ENCODE assay signal across 11 cellular contexts in the genomic region with DNA sequence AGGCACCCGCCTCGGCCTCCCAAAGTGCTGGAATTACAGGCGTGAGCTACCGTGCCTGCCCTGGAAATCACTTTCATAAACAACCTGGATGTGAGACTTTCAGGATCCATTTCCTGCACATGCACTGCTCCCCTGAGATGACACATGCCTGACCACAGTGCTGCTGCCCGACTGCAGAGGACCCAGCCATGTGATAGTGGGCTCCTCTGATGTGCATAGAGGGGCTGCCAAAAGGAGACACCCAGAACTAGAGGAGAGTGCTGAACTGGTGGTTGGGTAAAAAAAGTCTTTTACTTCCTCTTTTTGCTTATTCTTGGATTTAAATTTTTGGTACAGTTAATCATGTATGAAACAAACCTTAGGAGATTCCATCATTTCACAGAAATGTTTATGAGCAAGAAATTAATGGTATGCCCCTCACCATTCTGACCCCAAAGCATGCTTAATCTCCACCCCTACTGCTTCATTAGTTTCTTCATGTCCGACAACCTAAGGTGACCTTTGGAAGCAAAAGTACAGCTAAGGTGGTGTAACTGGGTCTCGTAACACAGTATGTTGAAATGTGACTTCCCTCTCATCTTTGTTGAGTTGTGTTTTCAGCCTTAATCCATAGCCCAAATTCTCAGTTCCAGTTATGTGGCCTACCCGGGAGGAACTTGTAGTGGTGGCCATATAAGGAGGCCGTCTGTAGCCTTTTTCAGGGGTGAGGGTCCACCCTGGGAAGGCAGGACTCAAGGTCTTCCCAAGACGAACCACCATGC.
DNase-seq lines count a peak whose midpoint lies in the region; ATAC-seq and TF ChIP-seq lines count a peak whose summit lies in the region.
"Had no signal": no experiment of that assay in that cellular context is flagged by ENCODE, and none has a peak within 500 bp of the region (broad histone marks: within the 10 kb centered on the region; RNA-seq: fewer than 3 reads in every experiment).

No MANE protein-coding gene starts in this region.

- no peak overlapping the region for H3K4me2 ChIP-seq in mammary epithelial cell (ENCODE audit: insufficient read depth, low read depth, low read length)

- H3K4me3 ChIP-seq in esophagus (ENCODE audit: low read depth in 1 of 2, low read length in 2 of 2), result no peak overlapping the region
- H3K4me3 ChIP-seq in rectal smooth muscle tissue (ENCODE audit: low read length), result no peak overlapping the region
- no peak overlapping the region for H3K4me3 ChIP-seq in mammary epithelial cell (replicated peaks in 1 of 3; ENCODE audit: insufficient read depth in 1 of 3, low read depth in 2 of 3, low read length in 3 of 3)
- H3K4me3 ChIP-seq: heart right ventricle had no signal

- intact Hi-C loops in mammary epithelial cell (cut with micrococcal nuclease), result no loop called here

- no peak overlapping the region for H3K9ac ChIP-seq in rectal smooth muscle tissue (ENCODE audit: low read length)
- no peak overlapping the region for H3K9ac ChIP-seq in mammary epithelial cell (ENCODE audit: insufficient read depth, low read length)

- no peak overlapping the region for H2AFZ ChIP-seq in mammary epithelial cell (ENCODE audit: low read depth, low read length)

- H3K27ac ChIP-seq in esophagus (ENCODE audit: low read depth in 2 of 2, low read length in 1 of 2) (peak overlapping the region; percentile 22 to 62), rectal smooth muscle tissue (ENCODE audit: low read depth, low read length) (peak overlapping the region; percentile 75), mammary epithelial cell (ENCODE audit: insufficient read depth, low read depth, low read length) (no peak overlapping the region)

- CTCF ChIA-PET in mammary epithelial cell (lab: Charles Lee; ENCODE audit: low non-redundant PET), result no interaction called here

- DNase-seq in GM13976 (ENCODE audit: low spot score) (peak; percentile 46), OCI-M1 (lab: John Stamatoyannopoulos, UW) (peak; percentile 44), OCI-M2 (lab: John Stamatoyannopoulos, UW; ENCODE audit: unreplicated experiment) (no peak), mammary epithelial cell (no peak)
- DNase-seq in stimulated activated CD4-positive, alpha-beta T cell treated with anti-CD3 and anti-CD28 coated beads, Interleukin-15, amount 100 ng/mL, for 24 hours, result no peak
- DNase-seq: activated CD4-positive, alpha-beta T cell treated with anti-CD3 and anti-CD28 coated beads, Interleukin-2, amount 10 ng/mL, durations not matched to agents 7 days and 5 days; DND-41; heart right ventricle had no signal

- ATAC-seq in HG03378 (IDR thresholded peaks at IDR 0.05; ENCODE audit: unreplicated experiment), result no peak

- H3K36me3 ChIP-seq in esophagus (ENCODE audit: control insufficient read depth in 2 of 2, insufficient read depth in 2 of 2, low read length in 1 of 2), result peaks cover 4 to 12% of the 10 kb centered on the region in 2 donors
- H3K36me3 ChIP-seq in rectal smooth muscle tissue (ENCODE audit: control insufficient read depth, insufficient read depth, low read length), result peaks cover 3% of the 10 kb centered on the region
- no peaks in the 10 kb centered on the region for H3K36me3 ChIP-seq in mammary epithelial cell (ENCODE audit: insufficient read depth, low read length)

- no peaks in the 10 kb centered on the region for H3K9me3 ChIP-seq in esophagus (ENCODE audit: control insufficient read depth in 2 of 2, insufficient read depth in 1 of 2, low read depth in 1 of 2, low read length in 1 of 2)
- no peaks in the 10 kb centered on the region for H3K9me3 ChIP-seq in mammary epithelial cell (replicated peaks; ENCODE audit: insufficient read depth, low read length)
- H3K9me3 ChIP-seq: heart right ventricle had no signal

- 76 to 81% methylated on average over 10 of the region's 10 CpGs for WGBS in esophagus, 2 donors
- 89% methylated on average over 6 of the region's 10 CpGs for WGBS in mammary epithelial cell (ENCODE audit: low coverage, missing lambda C conversion rate)

- no peaks in the 10 kb centered on the region for H3K79me2 ChIP-seq in mammary epithelial cell (ENCODE audit: insufficient read depth, low read length)

- TF ChIP-seq CTCF in GM13976 (IDR thresholded peaks at IDR 0.05; ENCODE audit: borderline replicate concordance, control extremely low read depth, extremely low read depth, insufficient read depth, missing control alignments), result no peak
- no peak for TF ChIP-seq CTCF in mammary epithelial cell (conservative IDR thresholded peaks at IDR 0.05 in 1 of 2, IDR thresholded peaks at IDR 0.05 in 1 of 2; ENCODE audit: extremely low read depth in 1 of 2, insufficient read depth in 1 of 2, low read depth in 1 of 2, low read length in 2 of 2)

- H3K4me1 ChIP-seq in esophagus (ENCODE audit: control insufficient read depth in 2 of 2, insufficient read depth in 2 of 2, low read length in 1 of 2) (no peaks in the 10 kb centered on the region), rectal smooth muscle tissue (ENCODE audit: control insufficient read depth, insufficient read depth, low read length) (peaks cover 32% of the 10 kb centered on the region), mammary epithelial cell (ENCODE audit: insufficient read depth, low read length) (peaks cover 10% of the 10 kb centered on the region)

- no peaks in the 10 kb centered on the region for H3K27me3 ChIP-seq in esophagus (ENCODE audit: control insufficient read depth in 1 of 2, insufficient read depth in 2 of 2, low read length in 2 of 2)
- H3K27me3 ChIP-seq in rectal smooth muscle tissue (ENCODE audit: control insufficient read depth, insufficient read depth, low read length), result no peaks in the 10 kb centered on the region
- H3K27me3 ChIP-seq in mammary epithelial cell (ENCODE audit: insufficient read depth, low read length), result no peaks in the 10 kb centered on the region
- H3K27me3 ChIP-seq: heart right ventricle had no signal

- dilution Hi-C loops in mammary epithelial cell (cut with HindIII; ENCODE audit: low sequenced_read_pairs), result no loop called here

- H4K20me1 ChIP-seq in mammary epithelial cell (ENCODE audit: insufficient read depth, low read length), result no peaks in the 10 kb centered on the region

- no TSS peak for BruUV-seq in mammary epithelial cell (replicated peaks; lab: Mats Ljungman, UMichigan)

- in situ Hi-C loops in GM13976 (cut with MboI; ENCODE audit: low sequenced_read_pairs, unreplicated experiment) (no loop called here), mammary epithelial cell (cut with MboI; ENCODE audit: low sequenced_read_pairs in 2 of 2) (no loop called here)

Comparison
In these comparisons a context has a peak if more than half of its experiments do, and no peak if none do; other contexts are left out.
1. DNase-seq: peak in GM13976 (single experiment) and OCI-M1 (single experiment); none in OCI-M2 (single experiment), stimulated activated CD4-positive, alpha-beta T cell treated with anti-CD3 and anti-CD28 coated beads, Interleukin-15, amount 100 ng/mL, for 24 hours (single experiment) and mammary epithelial cell (single experiment).